In the genomic region with DNA sequence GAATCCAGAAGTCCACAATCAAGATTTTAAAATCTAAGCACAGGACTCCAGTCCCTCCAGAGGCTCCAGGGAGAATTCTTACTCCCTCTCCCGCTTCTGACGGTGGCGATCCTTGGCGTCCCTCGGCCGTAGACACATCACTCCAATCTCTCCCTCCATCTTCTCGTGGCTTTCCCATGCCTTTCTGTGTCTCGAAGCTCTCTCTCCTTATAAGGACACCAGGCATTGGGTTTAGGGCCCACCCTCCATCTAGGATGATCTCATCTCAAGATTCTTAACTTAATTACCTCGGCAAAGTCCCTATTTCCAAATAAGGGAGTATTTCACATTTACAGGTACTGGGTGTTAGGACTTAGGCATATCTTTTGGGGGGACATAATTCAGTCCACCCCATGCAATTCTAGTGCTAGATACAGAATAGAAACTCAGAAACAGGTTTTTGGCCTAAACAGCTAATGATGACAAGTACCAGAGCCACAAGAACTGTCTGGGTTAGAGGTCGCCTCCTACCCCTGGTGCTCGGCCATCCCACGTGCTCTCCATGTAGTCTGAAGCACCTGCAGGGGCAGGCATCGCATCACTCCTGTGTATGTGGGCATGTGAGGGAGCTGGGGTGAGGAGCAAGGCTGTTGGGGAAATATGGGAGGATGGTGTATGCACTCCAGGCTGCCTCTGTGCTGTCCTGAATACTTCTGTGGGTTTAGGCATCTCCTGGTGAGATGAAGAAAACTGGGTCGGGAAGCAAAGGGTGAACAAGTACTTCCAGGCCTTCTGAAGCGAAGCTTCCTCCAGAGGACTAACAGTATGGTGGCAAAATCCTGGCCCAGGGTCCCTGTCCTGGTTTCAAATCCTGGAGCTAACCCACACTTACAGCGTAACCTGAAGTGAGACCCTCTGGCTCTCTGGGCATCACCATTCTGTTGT, we compare ENCODE assay signal across 1 cellular context.
TF ChIP-seq lines count a peak whose summit lies in the region.

No MANE protein-coding gene starts in this region.

TF ChIP-seq in SK-N-SH treated with all-trans-retinoic acid at 6 μM for 48 hours, 23 proteins besides CTCF, POLR2A, EP300 and RAD21:
- no peak for TF ChIP-seq ZNF70 (CRISPR knock-in tag; IDR thresholded peaks at IDR 0.05)
- no peak for TF ChIP-seq RARB (CRISPR knock-in tag; IDR thresholded peaks at IDR 0.05)
- no peak for TF ChIP-seq POU6F1 (CRISPR knock-in tag; IDR thresholded peaks at IDR 0.05; ENCODE audit: borderline replicate concordance, low read depth)
- TF ChIP-seq ZNF8 (CRISPR knock-in tag; IDR thresholded peaks at IDR 0.05), result no peak
- TF ChIP-seq, protein P1, sequence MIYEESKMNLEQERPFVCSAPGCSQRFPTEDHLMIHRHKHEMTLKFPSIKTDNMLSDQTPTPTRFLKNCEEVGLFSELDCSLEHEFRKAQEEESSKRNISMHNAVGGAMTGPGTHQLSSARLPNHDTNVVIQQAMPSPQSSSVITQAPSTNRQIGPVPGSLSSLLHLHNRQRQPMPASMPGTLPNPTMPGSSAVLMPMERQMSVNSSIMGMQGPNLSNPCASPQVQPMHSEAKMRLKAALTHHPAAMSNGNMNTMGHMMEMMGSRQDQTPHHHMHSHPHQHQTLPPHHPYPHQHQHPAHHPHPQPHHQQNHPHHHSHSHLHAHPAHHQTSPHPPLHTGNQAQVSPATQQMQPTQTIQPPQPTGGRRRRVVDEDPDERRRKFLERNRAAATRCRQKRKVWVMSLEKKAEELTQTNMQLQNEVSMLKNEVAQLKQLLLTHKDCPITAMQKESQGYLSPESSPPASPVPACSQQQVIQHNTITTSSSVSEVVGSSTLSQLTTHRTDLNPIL (CRISPR knock-in tag; IDR thresholded peaks at IDR 0.05; ENCODE audit: low read depth), result no peak
- no peak for TF ChIP-seq ESRRG (CRISPR knock-in tag; IDR thresholded peaks at IDR 0.05)
- TF ChIP-seq BACH2 (CRISPR knock-in tag; IDR thresholded peaks at IDR 0.05; ENCODE audit: borderline replicate concordance), result no peak
